In genomic region chr6:151205971-151206600, GRCh38 we compare ENCODE assay signal across 2 cellular contexts.
TF ChIP-seq lines count a peak whose summit lies in the region.

No MANE protein-coding gene starts in this region.

TF ChIP-seq in A549, 52 proteins besides CTCF, POLR2A, EP300 and RAD21:
- peak; percentile 35 to 38; a peak in 2 of 4 replicates for TF ChIP-seq CEBPB (IDR thresholded peaks at IDR 0.05)
- no peak for TF ChIP-seq JUN (IDR thresholded peaks at IDR 0.05)

TF ChIP-seq in HCT116, 20 proteins besides CTCF, POLR2A, EP300 and RAD21:
- TF ChIP-seq FOSL1 (IDR thresholded peaks at IDR 0.05; ENCODE audit: low read depth): no peak
- no peak for TF ChIP-seq ZNF274 (IDR thresholded peaks at IDR 0.05; ENCODE audit: low read depth, low read length)
- TF ChIP-seq CEBPB (IDR thresholded peaks at IDR 0.05; ENCODE audit: low read depth): peak; percentile 69
- no peak for TF ChIP-seq ELF1 (IDR thresholded peaks at IDR 0.05; ENCODE audit: borderline replicate concordance, low read depth)
- TF ChIP-seq, protein P1, sequence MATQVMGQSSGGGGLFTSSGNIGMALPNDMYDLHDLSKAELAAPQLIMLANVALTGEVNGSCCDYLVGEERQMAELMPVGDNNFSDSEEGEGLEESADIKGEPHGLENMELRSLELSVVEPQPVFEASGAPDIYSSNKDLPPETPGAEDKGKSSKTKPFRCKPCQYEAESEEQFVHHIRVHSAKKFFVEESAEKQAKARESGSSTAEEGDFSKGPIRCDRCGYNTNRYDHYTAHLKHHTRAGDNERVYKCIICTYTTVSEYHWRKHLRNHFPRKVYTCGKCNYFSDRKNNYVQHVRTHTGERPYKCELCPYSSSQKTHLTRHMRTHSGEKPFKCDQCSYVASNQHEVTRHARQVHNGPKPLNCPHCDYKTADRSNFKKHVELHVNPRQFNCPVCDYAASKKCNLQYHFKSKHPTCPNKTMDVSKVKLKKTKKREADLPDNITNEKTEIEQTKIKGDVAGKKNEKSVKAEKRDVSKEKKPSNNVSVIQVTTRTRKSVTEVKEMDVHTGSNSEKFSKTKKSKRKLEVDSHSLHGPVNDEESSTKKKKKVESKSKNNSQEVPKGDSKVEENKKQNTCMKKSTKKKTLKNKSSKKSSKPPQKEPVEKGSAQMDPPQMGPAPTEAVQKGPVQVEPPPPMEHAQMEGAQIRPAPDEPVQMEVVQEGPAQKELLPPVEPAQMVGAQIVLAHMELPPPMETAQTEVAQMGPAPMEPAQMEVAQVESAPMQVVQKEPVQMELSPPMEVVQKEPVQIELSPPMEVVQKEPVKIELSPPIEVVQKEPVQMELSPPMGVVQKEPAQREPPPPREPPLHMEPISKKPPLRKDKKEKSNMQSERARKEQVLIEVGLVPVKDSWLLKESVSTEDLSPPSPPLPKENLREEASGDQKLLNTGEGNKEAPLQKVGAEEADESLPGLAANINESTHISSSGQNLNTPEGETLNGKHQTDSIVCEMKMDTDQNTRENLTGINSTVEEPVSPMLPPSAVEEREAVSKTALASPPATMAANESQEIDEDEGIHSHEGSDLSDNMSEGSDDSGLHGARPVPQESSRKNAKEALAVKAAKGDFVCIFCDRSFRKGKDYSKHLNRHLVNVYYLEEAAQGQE (IDR thresholded peaks at IDR 0.05; ENCODE audit: low read depth): no peak
- TF ChIP-seq JUND (IDR thresholded peaks at IDR 0.05): no peak
- TF ChIP-seq POLR2AphosphoS5 (IDR thresholded peaks at IDR 0.05; ENCODE audit: low read depth, low read length): no peak
- TF ChIP-seq EGR1 (IDR thresholded peaks at IDR 0.05; ENCODE audit: low read depth): no peak
